Comparison of ENCODE assay signal across 7 cellular contexts in the genomic region with DNA sequence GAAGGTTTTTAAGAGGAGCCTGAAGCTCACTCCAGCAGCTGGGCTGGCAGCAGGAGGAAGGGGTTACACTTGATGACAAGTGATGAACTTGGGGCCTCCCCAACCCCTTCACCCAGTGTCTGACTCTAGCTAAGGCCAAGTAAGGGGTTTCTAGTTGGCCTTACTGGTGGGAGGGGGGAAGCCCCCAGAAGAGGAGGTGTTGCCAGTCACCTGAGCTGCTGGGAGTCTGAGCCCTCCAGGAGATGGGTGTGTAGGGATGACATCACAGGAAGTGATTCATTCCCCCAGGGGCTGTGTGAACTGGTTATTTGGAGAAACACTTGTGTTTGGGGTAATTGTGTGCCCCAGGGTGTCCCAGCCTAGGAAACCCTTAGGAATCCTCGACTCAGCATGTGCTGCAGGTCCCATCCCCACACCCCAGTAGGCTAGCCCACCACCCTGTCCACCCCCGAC. TPM values are rescaled to one million over a fixed set of nuclear protein-coding genes. Genes with fewer than 3 reads are reported as not detected.
DNase-seq lines count a peak whose midpoint lies in the region; ATAC-seq, FAIRE-seq and TF ChIP-seq lines count a peak whose summit lies in the region.

No MANE protein-coding gene starts in this region.

- DNase-seq in HTR-8/SVneo (ENCODE audit: insufficient read length, low spot score) = peak; percentile 83
- DNase-seq in activated CD4-positive, alpha-beta memory T cell treated with anti-CD3 and anti-CD28 coated beads for 36 hours = peak; percentile 80
- peak; percentile 87 to 94 for DNase-seq in foreskin keratinocyte
- peak; percentile 43 to 52 for DNase-seq in stimulated activated CD8-positive, alpha-beta memory T cell treated with anti-CD3 and anti-CD28 coated beads, Interleukin-7, amount 100 ng/mL, for 4 hours (ENCODE audit: low read depth in 2 of 2)
- no peak for DNase-seq in progenitor cell of endocrine pancreas (ENCODE audit: low spot score, unreplicated experiment)

- POLR2A ChIA-PET in activated CD4-positive, alpha-beta memory T cell treated with anti-CD3 and anti-CD28 coated beads for 36 hours (lab: Charles Lee) = no interaction called here

- no peaks in the 10 kb centered on the region for H3K9me3 Mint-ChIP-seq in activated CD4-positive, alpha-beta memory T cell treated with anti-CD3 and anti-CD28 coated beads for 36 hours
- H3K9me3 Mint-ChIP-seq in progenitor cell of endocrine pancreas (ENCODE audit: low read depth) = no peaks in the 10 kb centered on the region

- intact Hi-C loops in activated CD4-positive, alpha-beta memory T cell treated with anti-CD3 and anti-CD28 coated beads for 36 hours (cut with micrococcal nuclease) = no loop called here

- CTCF ChIA-PET in activated CD4-positive, alpha-beta memory T cell treated with anti-CD3 and anti-CD28 coated beads for 36 hours (lab: Charles Lee) = interaction anchor here (0.7 to 1.9 kb wide), 4 partner anchors 9 to 82 kb away, joined by 3 to 10 read pairs (median 3); no protein-coding TSS in a partner anchor

- H3K27me3 ChIP-seq in foreskin keratinocyte = no peaks in the 10 kb centered on the region

- no peak overlapping the region for H3K27ac Mint-ChIP-seq in activated CD4-positive, alpha-beta memory T cell treated with anti-CD3 and anti-CD28 coated beads for 36 hours
- H3K27ac Mint-ChIP-seq in progenitor cell of endocrine pancreas = no peak overlapping the region

- H3K4me3 Mint-ChIP-seq in activated CD4-positive, alpha-beta memory T cell treated with anti-CD3 and anti-CD28 coated beads for 36 hours = no peak overlapping the region
- H3K4me3 Mint-ChIP-seq in progenitor cell of endocrine pancreas (ENCODE audit: low read depth) = no peak overlapping the region

- no peaks in the 10 kb centered on the region for H3K36me3 Mint-ChIP-seq in activated CD4-positive, alpha-beta memory T cell treated with anti-CD3 and anti-CD28 coated beads for 36 hours
- H3K36me3 Mint-ChIP-seq in progenitor cell of endocrine pancreas (ENCODE audit: insufficient read depth) = no peaks in the 10 kb centered on the region

- peak; percentile 84 for FAIRE-seq in HTR-8/SVneo (lab: Jason Lieb, UNC)

- peaks cover 25% of the 10 kb centered on the region for H3K4me1 Mint-ChIP-seq in activated CD4-positive, alpha-beta memory T cell treated with anti-CD3 and anti-CD28 coated beads for 36 hours (ENCODE audit: low read depth)
- H3K4me1 Mint-ChIP-seq in progenitor cell of endocrine pancreas (ENCODE audit: low read depth) = peaks cover 6% of the 10 kb centered on the region

- ATAC-seq in GM19351 (IDR thresholded peaks at IDR 0.05; ENCODE audit: unreplicated experiment) = peak; percentile 66
- ATAC-seq in foreskin keratinocyte = peak; percentile 81
- ATAC-seq in GM18870 (IDR thresholded peaks at IDR 0.05; ENCODE audit: unreplicated experiment) = no peak

- no peak for TF ChIP-seq CTCF in foreskin keratinocyte (conservative IDR thresholded peaks at IDR 0.05)
- TF ChIP-seq CTCF in progenitor cell of endocrine pancreas (IDR thresholded peaks at IDR 0.05; ENCODE audit: unreplicated experiment) = no peak

- H3K27ac ChIP-seq in foreskin keratinocyte = peak overlapping the region; percentile 86

- peaks cover 28% of the 10 kb centered on the region for H3K4me1 ChIP-seq in foreskin keratinocyte

- H3K27me3 Mint-ChIP-seq in activated CD4-positive, alpha-beta memory T cell treated with anti-CD3 and anti-CD28 coated beads for 36 hours = peaks cover 24% of the 10 kb centered on the region
- peaks cover 27% of the 10 kb centered on the region for H3K27me3 Mint-ChIP-seq in progenitor cell of endocrine pancreas

RNA-seq across cellular contexts. Expression of a gene that starts 3.1 kb away (rescaled TPM):
- total RNA-seq in activated CD4-positive, alpha-beta memory T cell treated with anti-CD3 and anti-CD28 coated beads for 36 hours = not detected
- total RNA-seq in foreskin keratinocyte (0.42 and 0.75 TPM in 2 replicates), progenitor cell of endocrine pancreas (not detected in 2 replicates)
- polyA plus RNA-seq in foreskin keratinocyte = 0.30 and 0.43 TPM in 2 replicates

RNA-seq across cellular contexts. Expression of a gene that starts 40.9 kb away (rescaled TPM):
- total RNA-seq in activated CD4-positive, alpha-beta memory T cell treated with anti-CD3 and anti-CD28 coated beads for 36 hours = not detected
- total RNA-seq in foreskin keratinocyte (5.7 and 6.4 TPM in 2 replicates), progenitor cell of endocrine pancreas (not detected in 2 replicates)
- 4.1 and 5.2 TPM in 2 replicates for polyA plus RNA-seq in foreskin keratinocyte
